1 cellular context compared by ENCODE assay signal in the genomic region with DNA sequence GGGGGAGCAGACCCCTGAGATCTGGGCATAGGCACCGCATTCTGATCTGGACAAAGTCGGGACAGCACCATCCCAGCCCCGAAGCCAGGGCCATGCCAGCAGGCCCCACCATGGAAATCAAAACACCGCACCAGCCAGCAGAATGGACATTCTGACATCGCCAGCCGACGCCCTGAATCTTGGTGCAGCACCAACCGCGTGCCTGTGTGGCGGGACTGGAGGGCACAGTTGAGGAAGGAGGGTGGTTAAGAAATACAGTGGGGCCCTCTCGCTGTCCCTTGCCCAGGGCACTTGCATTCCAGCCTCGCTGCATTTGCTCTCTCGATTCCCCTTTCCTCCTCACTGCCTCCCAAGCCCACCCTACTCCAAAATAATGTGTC.
TF ChIP-seq lines count a peak whose summit lies in the region.

No MANE protein-coding gene starts in this region.

TF ChIP-seq in H1, 55 proteins besides CTCF, POLR2A, EP300 and RAD21:
- TF ChIP-seq, protein P1, sequence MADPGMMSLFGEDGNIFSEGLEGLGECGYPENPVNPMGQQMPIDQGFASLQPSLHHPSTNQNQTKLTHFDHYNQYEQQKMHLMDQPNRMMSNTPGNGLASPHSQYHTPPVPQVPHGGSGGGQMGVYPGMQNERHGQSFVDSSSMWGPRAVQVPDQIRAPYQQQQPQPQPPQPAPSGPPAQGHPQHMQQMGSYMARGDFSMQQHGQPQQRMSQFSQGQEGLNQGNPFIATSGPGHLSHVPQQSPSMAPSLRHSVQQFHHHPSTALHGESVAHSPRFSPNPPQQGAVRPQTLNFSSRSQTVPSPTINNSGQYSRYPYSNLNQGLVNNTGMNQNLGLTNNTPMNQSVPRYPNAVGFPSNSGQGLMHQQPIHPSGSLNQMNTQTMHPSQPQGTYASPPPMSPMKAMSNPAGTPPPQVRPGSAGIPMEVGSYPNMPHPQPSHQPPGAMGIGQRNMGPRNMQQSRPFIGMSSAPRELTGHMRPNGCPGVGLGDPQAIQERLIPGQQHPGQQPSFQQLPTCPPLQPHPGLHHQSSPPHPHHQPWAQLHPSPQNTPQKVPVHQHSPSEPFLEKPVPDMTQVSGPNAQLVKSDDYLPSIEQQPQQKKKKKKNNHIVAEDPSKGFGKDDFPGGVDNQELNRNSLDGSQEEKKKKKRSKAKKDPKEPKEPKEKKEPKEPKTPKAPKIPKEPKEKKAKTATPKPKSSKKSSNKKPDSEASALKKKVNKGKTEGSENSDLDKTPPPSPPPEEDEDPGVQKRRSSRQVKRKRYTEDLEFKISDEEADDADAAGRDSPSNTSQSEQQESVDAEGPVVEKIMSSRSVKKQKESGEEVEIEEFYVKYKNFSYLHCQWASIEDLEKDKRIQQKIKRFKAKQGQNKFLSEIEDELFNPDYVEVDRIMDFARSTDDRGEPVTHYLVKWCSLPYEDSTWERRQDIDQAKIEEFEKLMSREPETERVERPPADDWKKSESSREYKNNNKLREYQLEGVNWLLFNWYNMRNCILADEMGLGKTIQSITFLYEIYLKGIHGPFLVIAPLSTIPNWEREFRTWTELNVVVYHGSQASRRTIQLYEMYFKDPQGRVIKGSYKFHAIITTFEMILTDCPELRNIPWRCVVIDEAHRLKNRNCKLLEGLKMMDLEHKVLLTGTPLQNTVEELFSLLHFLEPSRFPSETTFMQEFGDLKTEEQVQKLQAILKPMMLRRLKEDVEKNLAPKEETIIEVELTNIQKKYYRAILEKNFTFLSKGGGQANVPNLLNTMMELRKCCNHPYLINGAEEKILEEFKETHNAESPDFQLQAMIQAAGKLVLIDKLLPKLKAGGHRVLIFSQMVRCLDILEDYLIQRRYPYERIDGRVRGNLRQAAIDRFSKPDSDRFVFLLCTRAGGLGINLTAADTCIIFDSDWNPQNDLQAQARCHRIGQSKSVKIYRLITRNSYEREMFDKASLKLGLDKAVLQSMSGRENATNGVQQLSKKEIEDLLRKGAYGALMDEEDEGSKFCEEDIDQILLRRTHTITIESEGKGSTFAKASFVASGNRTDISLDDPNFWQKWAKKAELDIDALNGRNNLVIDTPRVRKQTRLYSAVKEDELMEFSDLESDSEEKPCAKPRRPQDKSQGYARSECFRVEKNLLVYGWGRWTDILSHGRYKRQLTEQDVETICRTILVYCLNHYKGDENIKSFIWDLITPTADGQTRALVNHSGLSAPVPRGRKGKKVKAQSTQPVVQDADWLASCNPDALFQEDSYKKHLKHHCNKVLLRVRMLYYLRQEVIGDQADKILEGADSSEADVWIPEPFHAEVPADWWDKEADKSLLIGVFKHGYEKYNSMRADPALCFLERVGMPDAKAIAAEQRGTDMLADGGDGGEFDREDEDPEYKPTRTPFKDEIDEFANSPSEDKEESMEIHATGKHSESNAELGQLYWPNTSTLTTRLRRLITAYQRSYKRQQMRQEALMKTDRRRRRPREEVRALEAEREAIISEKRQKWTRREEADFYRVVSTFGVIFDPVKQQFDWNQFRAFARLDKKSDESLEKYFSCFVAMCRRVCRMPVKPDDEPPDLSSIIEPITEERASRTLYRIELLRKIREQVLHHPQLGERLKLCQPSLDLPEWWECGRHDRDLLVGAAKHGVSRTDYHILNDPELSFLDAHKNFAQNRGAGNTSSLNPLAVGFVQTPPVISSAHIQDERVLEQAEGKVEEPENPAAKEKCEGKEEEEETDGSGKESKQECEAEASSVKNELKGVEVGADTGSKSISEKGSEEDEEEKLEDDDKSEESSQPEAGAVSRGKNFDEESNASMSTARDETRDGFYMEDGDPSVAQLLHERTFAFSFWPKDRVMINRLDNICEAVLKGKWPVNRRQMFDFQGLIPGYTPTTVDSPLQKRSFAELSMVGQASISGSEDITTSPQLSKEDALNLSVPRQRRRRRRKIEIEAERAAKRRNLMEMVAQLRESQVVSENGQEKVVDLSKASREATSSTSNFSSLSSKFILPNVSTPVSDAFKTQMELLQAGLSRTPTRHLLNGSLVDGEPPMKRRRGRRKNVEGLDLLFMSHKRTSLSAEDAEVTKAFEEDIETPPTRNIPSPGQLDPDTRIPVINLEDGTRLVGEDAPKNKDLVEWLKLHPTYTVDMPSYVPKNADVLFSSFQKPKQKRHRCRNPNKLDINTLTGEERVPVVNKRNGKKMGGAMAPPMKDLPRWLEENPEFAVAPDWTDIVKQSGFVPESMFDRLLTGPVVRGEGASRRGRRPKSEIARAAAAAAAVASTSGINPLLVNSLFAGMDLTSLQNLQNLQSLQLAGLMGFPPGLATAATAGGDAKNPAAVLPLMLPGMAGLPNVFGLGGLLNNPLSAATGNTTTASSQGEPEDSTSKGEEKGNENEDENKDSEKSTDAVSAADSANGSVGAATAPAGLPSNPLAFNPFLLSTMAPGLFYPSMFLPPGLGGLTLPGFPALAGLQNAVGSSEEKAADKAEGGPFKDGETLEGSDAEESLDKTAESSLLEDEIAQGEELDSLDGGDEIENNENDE (IDR thresholded peaks at IDR 0.05; ENCODE audit: insufficient replicate concordance, low read length) = no peak
- no peak for TF ChIP-seq JUN (IDR thresholded peaks at IDR 0.05; ENCODE audit: low read depth, low read length)
- TF ChIP-seq ZNF274 (IDR thresholded peaks at IDR 0.05; ENCODE audit: borderline replicate concordance, extremely low read depth, low read length) = no peak
- TF ChIP-seq BRCA1 (IDR thresholded peaks at IDR 0.05; ENCODE audit: low read depth, low read length) = no peak
- no peak for TF ChIP-seq TEAD4 (IDR thresholded peaks at IDR 0.05; ENCODE audit: low read depth, low read length)
- TF ChIP-seq, protein P2, sequence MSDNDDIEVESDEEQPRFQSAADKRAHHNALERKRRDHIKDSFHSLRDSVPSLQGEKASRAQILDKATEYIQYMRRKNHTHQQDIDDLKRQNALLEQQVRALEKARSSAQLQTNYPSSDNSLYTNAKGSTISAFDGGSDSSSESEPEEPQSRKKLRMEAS (IDR thresholded peaks at IDR 0.05) = peak; percentile 42; the same call in 1 of the 2 replicates
- no peak for TF ChIP-seq KDM5A (IDR thresholded peaks at IDR 0.05; ENCODE audit: low read length)
- no peak; the same call in 1 of the 2 replicates for TF ChIP-seq POLR2AphosphoS5 (IDR thresholded peaks at IDR 0.05; ENCODE audit: low read depth, low read length)
- TF ChIP-seq, protein P3, sequence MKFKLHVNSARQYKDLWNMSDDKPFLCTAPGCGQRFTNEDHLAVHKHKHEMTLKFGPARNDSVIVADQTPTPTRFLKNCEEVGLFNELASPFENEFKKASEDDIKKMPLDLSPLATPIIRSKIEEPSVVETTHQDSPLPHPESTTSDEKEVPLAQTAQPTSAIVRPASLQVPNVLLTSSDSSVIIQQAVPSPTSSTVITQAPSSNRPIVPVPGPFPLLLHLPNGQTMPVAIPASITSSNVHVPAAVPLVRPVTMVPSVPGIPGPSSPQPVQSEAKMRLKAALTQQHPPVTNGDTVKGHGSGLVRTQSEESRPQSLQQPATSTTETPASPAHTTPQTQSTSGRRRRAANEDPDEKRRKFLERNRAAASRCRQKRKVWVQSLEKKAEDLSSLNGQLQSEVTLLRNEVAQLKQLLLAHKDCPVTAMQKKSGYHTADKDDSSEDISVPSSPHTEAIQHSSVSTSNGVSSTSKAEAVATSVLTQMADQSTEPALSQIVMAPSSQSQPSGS (IDR thresholded peaks at IDR 0.05; ENCODE audit: low read length) = no peak
- TF ChIP-seq SP1 (IDR thresholded peaks at IDR 0.05; ENCODE audit: low read depth, low read length) = no peak
- TF ChIP-seq CHD2 (IDR thresholded peaks at IDR 0.05; ENCODE audit: low read length) = no peak
- TF ChIP-seq, protein P4, sequence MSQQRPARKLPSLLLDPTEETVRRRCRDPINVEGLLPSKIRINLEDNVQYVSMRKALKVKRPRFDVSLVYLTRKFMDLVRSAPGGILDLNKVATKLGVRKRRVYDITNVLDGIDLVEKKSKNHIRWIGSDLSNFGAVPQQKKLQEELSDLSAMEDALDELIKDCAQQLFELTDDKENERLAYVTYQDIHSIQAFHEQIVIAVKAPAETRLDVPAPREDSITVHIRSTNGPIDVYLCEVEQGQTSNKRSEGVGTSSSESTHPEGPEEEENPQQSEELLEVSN (IDR thresholded peaks at IDR 0.05) = peak; percentile 73
- no peak for TF ChIP-seq NRF1 (IDR thresholded peaks at IDR 0.05; ENCODE audit: low read depth, low read length)
